ENCODE assay signal across 9 cellular contexts in the genomic region with DNA sequence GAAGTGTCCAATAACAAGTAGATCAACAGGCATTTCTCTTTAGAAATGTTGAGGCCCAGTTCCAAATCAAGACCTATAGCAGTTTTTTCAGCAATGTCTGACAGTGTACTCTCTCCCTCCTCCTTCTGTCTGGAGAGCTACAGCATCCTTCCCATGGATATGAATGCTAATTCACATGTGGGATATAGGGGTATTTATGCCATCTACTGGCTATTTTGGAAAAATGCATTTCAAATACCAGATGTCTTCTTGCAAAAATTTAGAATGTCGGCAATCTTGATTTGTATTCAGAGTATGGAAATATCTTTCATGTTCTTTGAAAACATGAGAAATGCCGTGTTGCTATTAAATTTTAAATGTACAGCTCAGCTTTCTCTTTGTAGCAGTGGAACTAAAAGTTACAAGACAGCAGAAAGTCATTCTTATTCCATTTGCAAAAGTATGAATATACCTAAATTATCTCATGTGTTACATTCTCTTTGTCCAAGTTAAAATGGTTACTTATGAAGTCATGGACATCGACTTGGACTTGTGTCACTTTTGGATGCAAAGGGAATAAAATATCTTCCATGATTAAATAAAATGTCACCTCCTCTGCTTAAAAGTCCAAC.
DNase-seq lines count a peak whose midpoint lies in the region; ATAC-seq and TF ChIP-seq lines count a peak whose summit lies in the region.
"Had no signal": no experiment of that assay in that cellular context is flagged by ENCODE, and none has a peak within 500 bp of the region (broad histone marks: within the 10 kb centered on the region; RNA-seq: fewer than 3 reads in every experiment).

No MANE protein-coding gene starts in this region.

- no peaks in the 10 kb centered on the region for H3K27me3 Mint-ChIP-seq in endodermal cell (ENCODE audit: insufficient read depth)
- H3K27me3 Mint-ChIP-seq: central memory CD8-positive, alpha-beta T cell had no signal

- H3K27ac Mint-ChIP-seq in endodermal cell = no peak overlapping the region

- H3K9ac ChIP-seq in endodermal cell (ENCODE audit: extremely low read depth, low read length, poor library complexity, severe bottlenecking) = no peak overlapping the region

- intact Hi-C loops in sigmoid colon (cut with DNase I) = no loop called here

- H3K4me1 ChIP-seq in endodermal cell (ENCODE audit: control insufficient read depth, insufficient read depth, low read length) (no peaks in the 10 kb centered on the region), sigmoid colon (no peaks in the 10 kb centered on the region)

- no peaks in the 10 kb centered on the region for H3K36me3 ChIP-seq in endodermal cell (ENCODE audit: control insufficient read depth, insufficient read depth, low read length)
- no peaks in the 10 kb centered on the region for H3K36me3 ChIP-seq in sigmoid colon

- no peaks in the 10 kb centered on the region for H3K4me1 Mint-ChIP-seq in endodermal cell
- H3K4me1 Mint-ChIP-seq: central memory CD8-positive, alpha-beta T cell had no signal

- no peak overlapping the region for H3K4me3 ChIP-seq in endodermal cell (ENCODE audit: low read length)
- no peak overlapping the region for H3K4me3 ChIP-seq in sigmoid colon

- no peak for ATAC-seq in HG03457 (IDR thresholded peaks at IDR 0.05; ENCODE audit: unreplicated experiment)

- DNase-seq in AG08396 (ENCODE audit: low spot score) (peak; percentile 42), HT-29 (ENCODE audit: low spot score) (peak; percentile 58), NOMO-1 (lab: John Stamatoyannopoulos, UW; ENCODE audit: unreplicated experiment in 2 of 2) (peak; percentile 43 to 76), endodermal cell (no peak), putamen (ENCODE audit: low spot score) (peak; percentile 24), sigmoid colon (no peak)
- DNase-seq in effector CD4-positive, alpha-beta T cell = no peak

- WGBS in endodermal cell (ENCODE audit: insufficient coverage in 1 of 2, insufficient read length in 1 of 2), 2 experiments = 78% methylated on average over 2 to 3 of the region's 3 CpGs
- 38 to 56% methylated on average over 3 of the region's 3 CpGs for WGBS in sigmoid colon, 2 donors

- TF ChIP-seq CTCF in endodermal cell (conservative IDR thresholded peaks at IDR 0.05) (peak; percentile 67), sigmoid colon (IDR thresholded peaks at IDR 0.05) (no peak)

- H3K4me3 Mint-ChIP-seq in endodermal cell = no peak overlapping the region
- H3K4me3 Mint-ChIP-seq: central memory CD8-positive, alpha-beta T cell had no signal

- no peaks in the 10 kb centered on the region for H3K36me3 Mint-ChIP-seq in endodermal cell (ENCODE audit: low read depth)

- no peaks in the 10 kb centered on the region for H3K9me3 ChIP-seq in endodermal cell (ENCODE audit: control insufficient read depth, low read length)
- no peaks in the 10 kb centered on the region for H3K9me3 ChIP-seq in sigmoid colon

- TF ChIP-seq POLR2A in sigmoid colon (IDR thresholded peaks at IDR 0.05) = no peak

- no peak overlapping the region for H3K27ac ChIP-seq in endodermal cell (ENCODE audit: low read depth, low read length)
- no peak overlapping the region for H3K27ac ChIP-seq in sigmoid colon

- no peaks in the 10 kb centered on the region for H3K27me3 ChIP-seq in endodermal cell (ENCODE audit: control insufficient read depth, insufficient read depth, low read length, poor library complexity, severe bottlenecking)
- H3K27me3 ChIP-seq in sigmoid colon = no peaks in the 10 kb centered on the region

- no peak for TF ChIP-seq EP300 in sigmoid colon (IDR thresholded peaks at IDR 0.05)

- peaks cover 4% of the 10 kb centered on the region for H3K9me3 Mint-ChIP-seq in endodermal cell

Comparison
In these comparisons a context has a peak if more than half of its experiments do, and no peak if none do; other contexts are left out.
1. DNase-seq: peak in AG08396 (single experiment), HT-29 (single experiment), NOMO-1 (2 of 2) and putamen (single experiment); none in endodermal cell (single experiment), sigmoid colon (single experiment) and effector CD4-positive, alpha-beta T cell (single experiment).